Comparison of ENCODE assay signal across 1 cellular context in the genomic region with DNA sequence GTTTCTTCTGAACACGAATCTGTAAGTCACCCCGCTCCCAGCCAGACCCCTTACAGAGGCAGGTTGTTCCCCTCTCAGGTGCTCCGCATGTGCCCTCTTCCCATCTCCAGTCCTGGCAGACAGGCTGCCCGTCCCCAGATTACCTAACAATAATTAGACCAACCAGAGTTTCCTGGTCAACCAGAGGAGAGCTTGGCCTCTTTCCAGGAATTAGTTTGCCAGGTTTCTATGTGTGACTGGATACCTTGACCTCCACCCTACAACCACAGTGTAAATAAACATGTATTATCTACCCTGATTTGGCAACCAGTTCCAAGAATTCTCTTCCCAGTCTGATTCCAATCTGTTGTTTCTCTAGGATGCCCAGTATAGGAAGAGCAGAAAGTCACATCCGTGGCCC.
TF ChIP-seq lines count a peak whose summit lies in the region.

No MANE protein-coding gene starts in this region.

TF ChIP-seq in HepG2, 621 proteins besides CTCF, POLR2A, EP300 and RAD21 (continued from another document):
- TF ChIP-seq, protein P1, sequence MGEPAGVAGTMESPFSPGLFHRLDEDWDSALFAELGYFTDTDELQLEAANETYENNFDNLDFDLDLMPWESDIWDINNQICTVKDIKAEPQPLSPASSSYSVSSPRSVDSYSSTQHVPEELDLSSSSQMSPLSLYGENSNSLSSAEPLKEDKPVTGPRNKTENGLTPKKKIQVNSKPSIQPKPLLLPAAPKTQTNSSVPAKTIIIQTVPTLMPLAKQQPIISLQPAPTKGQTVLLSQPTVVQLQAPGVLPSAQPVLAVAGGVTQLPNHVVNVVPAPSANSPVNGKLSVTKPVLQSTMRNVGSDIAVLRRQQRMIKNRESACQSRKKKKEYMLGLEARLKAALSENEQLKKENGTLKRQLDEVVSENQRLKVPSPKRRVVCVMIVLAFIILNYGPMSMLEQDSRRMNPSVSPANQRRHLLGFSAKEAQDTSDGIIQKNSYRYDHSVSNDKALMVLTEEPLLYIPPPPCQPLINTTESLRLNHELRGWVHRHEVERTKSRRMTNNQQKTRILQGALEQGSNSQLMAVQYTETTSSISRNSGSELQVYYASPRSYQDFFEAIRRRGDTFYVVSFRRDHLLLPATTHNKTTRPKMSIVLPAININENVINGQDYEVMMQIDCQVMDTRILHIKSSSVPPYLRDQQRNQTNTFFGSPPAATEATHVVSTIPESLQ (CRISPR knock-in tag; conservative IDR thresholded peaks at IDR 0.05): no peak
- TF ChIP-seq, protein P2, sequence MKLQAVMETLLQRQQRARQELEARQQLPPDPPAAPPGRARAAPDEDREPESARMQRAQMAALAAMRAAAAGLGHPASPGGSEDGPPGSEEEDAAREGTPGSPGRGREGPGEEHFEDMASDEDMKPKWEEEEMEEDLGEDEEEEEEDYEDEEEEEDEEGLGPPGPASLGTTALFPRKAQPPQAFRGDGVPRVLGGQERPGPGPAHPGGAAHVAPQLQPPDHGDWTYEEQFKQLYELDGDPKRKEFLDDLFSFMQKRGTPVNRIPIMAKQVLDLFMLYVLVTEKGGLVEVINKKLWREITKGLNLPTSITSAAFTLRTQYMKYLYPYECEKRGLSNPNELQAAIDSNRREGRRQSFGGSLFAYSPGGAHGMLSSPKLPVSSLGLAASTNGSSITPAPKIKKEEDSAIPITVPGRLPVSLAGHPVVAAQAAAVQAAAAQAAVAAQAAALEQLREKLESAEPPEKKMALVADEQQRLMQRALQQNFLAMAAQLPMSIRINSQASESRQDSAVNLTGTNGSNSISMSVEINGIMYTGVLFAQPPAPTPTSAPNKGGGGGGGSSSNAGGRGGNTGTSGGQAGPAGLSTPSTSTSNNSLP (IDR thresholded peaks at IDR 0.05; ENCODE audit: low read depth, low read length): peak; percentile 73; the same call in 1 of the 2 replicates
- TF ChIP-seq ZNF878 (CRISPR knock-in tag; IDR thresholded peaks at IDR 0.05) (peak; percentile 65), RXRB (CRISPR knock-in tag; IDR thresholded peaks at IDR 0.05; ENCODE audit: borderline replicate concordance) (peak; percentile 97), TP53 (CRISPR knock-in tag; conservative IDR thresholded peaks at IDR 0.05) (0 out of 2 replicates have a peak, but pooled peaks have one; percentile 26), ZNF629 (CRISPR knock-in tag; conservative IDR thresholded peaks at IDR 0.05) (no peak), NR2F6 (IDR thresholded peaks at IDR 0.05) (peak; percentile 95), NR2F6 (CRISPR knock-in tag; IDR thresholded peaks at IDR 0.05) (peak; percentile 96), MTA3 (CRISPR knock-in tag; IDR thresholded peaks at IDR 0.05) (no peak), TEAD3 (CRISPR knock-in tag; optimal IDR thresholded peaks at IDR 0.05; ENCODE audit: borderline replicate concordance) (peak; percentile 56), LCORL (IDR thresholded peaks at IDR 0.05) (no peak), LCORL (CRISPR knock-in tag; IDR thresholded peaks at IDR 0.05) (peak; percentile 53; the same call in 1 of the 2 replicates), HDAC1 (CRISPR knock-in tag; IDR thresholded peaks at IDR 0.05) (peak; percentile 64), FOSL2 (CRISPR knock-in tag; IDR thresholded peaks at IDR 0.05) (peak; percentile 65), GATAD1 (CRISPR knock-in tag; IDR thresholded peaks at IDR 0.05) (peak; percentile 58; the same call in 1 of the 2 replicates), PITX1 (CRISPR knock-in tag; IDR thresholded peaks at IDR 0.05) (peak; percentile 65), MEF2D (CRISPR knock-in tag; IDR thresholded peaks at IDR 0.05) (peak; percentile 77; the same call in 1 of the 2 replicates), FOXK1 (CRISPR knock-in tag; IDR thresholded peaks at IDR 0.05; ENCODE audit: borderline replicate concordance, low read depth) (peak; percentile 99), GATA4 (IDR thresholded peaks at IDR 0.05; ENCODE audit: borderline replicate concordance, low read depth) (peak; percentile 52; the same call in 1 of the 2 replicates)
- TF ChIP-seq, protein P3, sequence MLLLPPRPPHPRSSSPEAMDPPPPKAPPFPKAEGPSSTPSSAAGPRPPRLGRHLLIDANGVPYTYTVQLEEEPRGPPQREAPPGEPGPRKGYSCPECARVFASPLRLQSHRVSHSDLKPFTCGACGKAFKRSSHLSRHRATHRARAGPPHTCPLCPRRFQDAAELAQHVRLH (CRISPR knock-in tag; IDR thresholded peaks at IDR 0.05; ENCODE audit: borderline replicate concordance, low read depth): peak; percentile 38; the same call in 1 of the 2 replicates
- TF ChIP-seq, protein P4, sequence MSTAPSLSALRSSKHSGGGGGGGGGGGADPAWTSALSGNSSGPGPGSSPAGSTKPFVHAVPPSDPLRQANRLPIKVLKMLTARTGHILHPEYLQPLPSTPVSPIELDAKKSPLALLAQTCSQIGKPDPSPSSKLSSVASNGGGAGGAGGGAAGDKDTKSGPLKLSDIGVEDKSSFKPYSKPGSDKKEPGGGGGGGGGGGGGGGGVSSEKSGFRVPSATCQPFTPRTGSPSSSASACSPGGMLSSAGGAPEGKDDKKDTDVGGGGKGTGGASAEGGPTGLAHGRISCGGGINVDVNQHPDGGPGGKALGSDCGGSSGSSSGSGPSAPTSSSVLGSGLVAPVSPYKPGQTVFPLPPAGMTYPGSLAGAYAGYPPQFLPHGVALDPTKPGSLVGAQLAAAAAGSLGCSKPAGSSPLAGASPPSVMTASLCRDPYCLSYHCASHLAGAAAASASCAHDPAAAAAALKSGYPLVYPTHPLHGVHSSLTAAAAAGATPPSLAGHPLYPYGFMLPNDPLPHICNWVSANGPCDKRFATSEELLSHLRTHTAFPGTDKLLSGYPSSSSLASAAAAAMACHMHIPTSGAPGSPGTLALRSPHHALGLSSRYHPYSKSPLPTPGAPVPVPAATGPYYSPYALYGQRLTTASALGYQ (CRISPR knock-in tag; IDR thresholded peaks at IDR 0.05): peak; percentile 67; the same call in 1 of the 2 replicates
- TF ChIP-seq, protein P5, sequence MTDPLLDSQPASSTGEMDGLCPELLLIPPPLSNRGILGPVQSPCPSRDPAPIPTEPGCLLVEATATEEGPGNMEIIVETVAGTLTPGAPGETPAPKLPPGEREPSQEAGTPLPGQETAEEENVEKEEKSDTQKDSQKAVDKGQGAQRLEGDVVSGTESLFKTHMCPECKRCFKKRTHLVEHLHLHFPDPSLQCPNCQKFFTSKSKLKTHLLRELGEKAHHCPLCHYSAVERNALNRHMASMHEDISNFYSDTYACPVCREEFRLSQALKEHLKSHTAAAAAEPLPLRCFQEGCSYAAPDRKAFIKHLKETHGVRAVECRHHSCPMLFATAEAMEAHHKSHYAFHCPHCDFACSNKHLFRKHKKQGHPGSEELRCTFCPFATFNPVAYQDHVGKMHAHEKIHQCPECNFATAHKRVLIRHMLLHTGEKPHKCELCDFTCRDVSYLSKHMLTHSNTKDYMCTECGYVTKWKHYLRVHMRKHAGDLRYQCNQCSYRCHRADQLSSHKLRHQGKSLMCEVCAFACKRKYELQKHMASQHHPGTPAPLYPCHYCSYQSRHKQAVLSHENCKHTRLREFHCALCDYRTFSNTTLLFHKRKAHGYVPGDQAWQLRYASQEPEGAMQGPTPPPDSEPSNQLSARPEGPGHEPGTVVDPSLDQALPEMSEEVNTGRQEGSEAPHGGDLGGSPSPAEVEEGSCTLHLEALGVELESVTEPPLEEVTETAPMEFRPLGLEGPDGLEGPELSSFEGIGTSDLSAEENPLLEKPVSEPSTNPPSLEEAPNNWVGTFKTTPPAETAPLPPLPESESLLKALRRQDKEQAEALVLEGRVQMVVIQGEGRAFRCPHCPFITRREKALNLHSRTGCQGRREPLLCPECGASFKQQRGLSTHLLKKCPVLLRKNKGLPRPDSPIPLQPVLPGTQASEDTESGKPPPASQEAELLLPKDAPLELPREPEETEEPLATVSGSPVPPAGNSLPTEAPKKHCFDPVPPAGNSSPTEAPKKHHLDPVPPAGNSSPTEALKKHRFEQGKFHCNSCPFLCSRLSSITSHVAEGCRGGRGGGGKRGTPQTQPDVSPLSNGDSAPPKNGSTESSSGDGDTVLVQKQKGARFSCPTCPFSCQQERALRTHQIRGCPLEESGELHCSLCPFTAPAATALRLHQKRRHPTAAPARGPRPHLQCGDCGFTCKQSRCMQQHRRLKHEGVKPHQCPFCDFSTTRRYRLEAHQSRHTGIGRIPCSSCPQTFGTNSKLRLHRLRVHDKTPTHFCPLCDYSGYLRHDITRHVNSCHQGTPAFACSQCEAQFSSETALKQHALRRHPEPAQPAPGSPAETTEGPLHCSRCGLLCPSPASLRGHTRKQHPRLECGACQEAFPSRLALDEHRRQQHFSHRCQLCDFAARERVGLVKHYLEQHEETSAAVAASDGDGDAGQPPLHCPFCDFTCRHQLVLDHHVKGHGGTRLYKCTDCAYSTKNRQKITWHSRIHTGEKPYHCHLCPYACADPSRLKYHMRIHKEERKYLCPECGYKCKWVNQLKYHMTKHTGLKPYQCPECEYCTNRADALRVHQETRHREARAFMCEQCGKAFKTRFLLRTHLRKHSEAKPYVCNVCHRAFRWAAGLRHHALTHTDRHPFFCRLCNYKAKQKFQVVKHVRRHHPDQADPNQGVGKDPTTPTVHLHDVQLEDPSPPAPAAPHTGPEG (CRISPR knock-in tag; IDR thresholded peaks at IDR 0.05): peak; percentile 26; the same call in 1 of the 2 replicates
